Comparison of ENCODE assay signal across 1 cellular context in genomic region chr11:842370-843002, GRCh38.
A peak's percentile ranks its signal among the peaks of the same experiment; 100 is the strongest.
TF ChIP-seq lines count a peak whose summit lies in the region.

POLR2L (minus strand) TSS chr11:842529; CDS start chr11:842508, 21 bp downstream.
TSPAN4 (plus strand) TSS chr11:842852; CDS start chr11:850305, 7,453 bp downstream.

TF ChIP-seq in HepG2, 621 proteins besides CTCF, POLR2A, EP300 and RAD21 (continued from another document and continues in another):
- TF ChIP-seq ZNF138 (CRISPR knock-in tag; IDR thresholded peaks at IDR 0.05; ENCODE audit: low read depth) (no peak; the same call in 1 of the 2 replicates), ELK4 (CRISPR knock-in tag; IDR thresholded peaks at IDR 0.05; ENCODE audit: borderline replicate concordance) (no peak), U2AF2 (IDR thresholded peaks at IDR 0.05; ENCODE audit: low read depth, low read length) (no peak), HOXA3 (CRISPR knock-in tag; IDR thresholded peaks at IDR 0.05) (peak; percentile 52), DBP (CRISPR knock-in tag; IDR thresholded peaks at IDR 0.05; ENCODE audit: not compliant biosample characterization) (peak; percentile 75), NCOA5 (CRISPR knock-in tag; IDR thresholded peaks at IDR 0.05) (no peak), IKZF1 (IDR thresholded peaks at IDR 0.05) (no peak), ZNF572 (CRISPR knock-in tag; IDR thresholded peaks at IDR 0.05) (no peak), ISL2 (CRISPR knock-in tag; IDR thresholded peaks at IDR 0.05) (no peak), ZNF609 (CRISPR knock-in tag; IDR thresholded peaks at IDR 0.05; ENCODE audit: borderline replicate concordance) (0 out of 2 replicates have a peak, but pooled peaks have one; percentile 13), MLX (CRISPR knock-in tag; IDR thresholded peaks at IDR 0.05) (no peak), PRPF4 (IDR thresholded peaks at IDR 0.05; ENCODE audit: low read depth, low read length, poor library complexity, severe bottlenecking) (no peak), MAFF (IDR thresholded peaks at IDR 0.05; ENCODE audit: low read depth, low read length) (no peak), MBD4 (IDR thresholded peaks at IDR 0.05; ENCODE audit: borderline replicate concordance, low read length) (no peak), RAD51 (IDR thresholded peaks at IDR 0.05; ENCODE audit: borderline replicate concordance) (no peak), ZNF558 (CRISPR knock-in tag; IDR thresholded peaks at IDR 0.05; ENCODE audit: borderline replicate concordance) (peak; percentile 67; the same call in 1 of the 2 replicates), SRSF4 (IDR thresholded peaks at IDR 0.05; ENCODE audit: low read depth, low read length, poor library complexity, severe bottlenecking) (peak; percentile 39), PLRG1 (conservative IDR thresholded peaks at IDR 0.05) (no peak), GLMP (CRISPR knock-in tag; IDR thresholded peaks at IDR 0.05; ENCODE audit: borderline replicate concordance) (no peak), RXRA (CRISPR knock-in tag; IDR thresholded peaks at IDR 0.05) (no peak), HCFC1 (IDR thresholded peaks at IDR 0.05; ENCODE audit: low read depth, low read length) (peak; percentile 51), ZNF503 (CRISPR knock-in tag; IDR thresholded peaks at IDR 0.05) (no peak), ZNF557 (CRISPR knock-in tag; IDR thresholded peaks at IDR 0.05) (no peak), JUN (CRISPR knock-in tag; IDR thresholded peaks at IDR 0.05) (0 out of 2 replicates have a peak, but pooled peaks have one; percentile 26), ZNF883 (CRISPR knock-in tag; IDR thresholded peaks at IDR 0.05; ENCODE audit: not compliant biosample characterization) (peak; percentile 69), PCBP1 (IDR thresholded peaks at IDR 0.05; ENCODE audit: borderline replicate concordance, low read depth, low read length) (no peak), ARID5B (CRISPR knock-in tag; IDR thresholded peaks at IDR 0.05) (no peak), PHF5A (CRISPR knock-in tag; IDR thresholded peaks at IDR 0.05; ENCODE audit: low read depth, unreplicated experiment) (no peak), ARNT2 (CRISPR knock-in tag; IDR thresholded peaks at IDR 0.05; ENCODE audit: low read depth) (peak; percentile 91), ZBED4 (CRISPR knock-in tag; IDR thresholded peaks at IDR 0.05; ENCODE audit: borderline replicate concordance) (peak; percentile 76), MEF2D (CRISPR knock-in tag; IDR thresholded peaks at IDR 0.05) (no peak), DMTF1 (CRISPR knock-in tag; IDR thresholded peaks at IDR 0.05) (no peak), SETDB1 (CRISPR knock-in tag; IDR thresholded peaks at IDR 0.05; ENCODE audit: borderline replicate concordance) (no peak), CCDC6 (CRISPR knock-in tag; IDR thresholded peaks at IDR 0.05) (peak; percentile 93), ZMYM4 (CRISPR knock-in tag; IDR thresholded peaks at IDR 0.05) (peak; percentile 58; the same call in 1 of the 2 replicates), FOXA1 (IDR thresholded peaks at IDR 0.05) (no peak), FOXA1 (CRISPR knock-in tag; IDR thresholded peaks at IDR 0.05) (no peak), SAP130 (CRISPR knock-in tag; IDR thresholded peaks at IDR 0.05; ENCODE audit: low read depth) (peak; percentile 99), TCF12 (IDR thresholded peaks at IDR 0.05) (no peak), TCF12 (CRISPR knock-in tag; IDR thresholded peaks at IDR 0.05) (peak; percentile 22; the same call in 1 of the 2 replicates), GABPB1 (CRISPR knock-in tag; IDR thresholded peaks at IDR 0.05) (peak; percentile 78; the same call in 1 of the 2 replicates), KDM6A (CRISPR knock-in tag; IDR thresholded peaks at IDR 0.05; ENCODE audit: low read depth) (no peak), RARA (CRISPR knock-in tag; IDR thresholded peaks at IDR 0.05) (no peak)
